29 cellular contexts compared by ENCODE assay signal in the genomic region with DNA sequence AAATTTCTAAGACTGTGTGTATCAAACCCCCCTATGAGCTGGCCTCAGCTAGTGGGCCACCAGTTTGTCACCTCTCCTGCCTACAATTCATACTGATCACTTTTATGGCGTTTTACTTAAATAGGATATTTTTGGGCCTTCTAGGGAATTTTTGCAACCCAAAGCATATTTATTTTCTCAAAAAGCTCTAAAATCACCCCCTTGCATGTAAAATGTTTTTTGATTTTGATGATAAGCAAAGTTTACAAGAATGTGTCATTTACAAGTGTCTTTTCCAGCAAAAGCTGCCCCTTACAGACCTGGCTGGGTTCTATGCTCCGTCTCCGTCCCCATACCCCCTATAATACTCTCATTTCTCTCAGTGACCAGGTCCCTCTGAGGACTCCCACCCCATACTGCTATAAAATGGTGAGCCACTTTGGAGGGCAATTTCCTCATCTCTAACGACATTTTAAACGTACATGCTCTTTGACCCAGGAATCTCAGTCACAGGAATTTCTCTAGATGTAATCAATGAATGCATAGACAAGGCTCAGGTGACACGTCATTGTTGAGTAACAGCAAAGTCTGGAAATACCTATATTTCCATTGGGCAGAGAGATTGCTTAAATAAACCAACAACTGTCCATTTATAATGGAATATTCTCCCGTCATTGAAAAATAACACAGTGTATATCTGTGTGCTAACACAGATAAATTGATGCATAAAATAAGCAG. TPM values are rescaled to one million over a fixed set of nuclear protein-coding genes. Genes with fewer than 3 reads are reported as not detected.
"Had no signal": no experiment of that assay in that cellular context is flagged by ENCODE, and none has a peak within 500 bp of the region (broad histone marks: within the 10 kb centered on the region; RNA-seq: fewer than 3 reads in every experiment).

No MANE protein-coding gene starts in this region.

- DNase-seq: activated CD4-positive, alpha-beta memory T cell treated with anti-CD3 and anti-CD28 coated beads, Interleukin-2, amount 10 ng/mL, durations not matched to agents 7 days and 5 days; activated CD4-positive, alpha-beta T cell treated with anti-CD3 and anti-CD28 coated beads, Interleukin-2, amount 10 ng/mL, durations not matched to agents 7 days and 5 days; activated CD4-positive, CD25-positive, alpha-beta regulatory T cell treated with anti-CD3 and anti-CD28 coated beads, Interleukin-2, amount 50 U/mL, for 72 hours; activated CD8-positive, alpha-beta memory T cell treated with anti-CD3 and anti-CD28 coated beads, Interleukin-2, amount 50 U/mL, for 48 hours; activated naive CD8-positive, alpha-beta T cell treated with anti-CD3 and anti-CD28 coated beads, Interleukin-2, amount 50 U/mL, for 24 hours; activated T-cell treated with anti-CD3 and anti-CD28 coated beads, Interleukin-2, amount 50 U/mL, for 4 hours; colonic mucosa; effector memory CD4-positive, alpha-beta T cell; gastrocnemius medialis; islet precursor cell; left cardiac atrium; mammary epithelial cell; right cardiac atrium; stimulated activated CD4-positive, alpha-beta T cell treated with anti-CD3 and anti-CD28 coated beads, Interleukin-12 subunit alpha, Interleukin-12 subunit beta, amount 100 ng/mL, for 4 hours; stimulated activated CD4-positive, alpha-beta T cell treated with anti-CD3 and anti-CD28 coated beads, Interleukin-4, amount 100 ng/mL, for 1 hour; stimulated activated naive CD8-positive, alpha-beta T cell treated with anti-CD3 and anti-CD28 coated beads, Interleukin-15, Interleukin-2, amounts not matched to agents 100 U/mL and 50 U/mL, for 24 hours; tibial artery; WERI-Rb-1 had no signal

- H3K27ac ChIP-seq: colonic mucosa, gastrocnemius medialis, hepatocyte, tibial artery, WERI-Rb-1 had no signal

- H3K27me3 ChIP-seq: colonic mucosa, gastrocnemius medialis, hepatocyte, tibial artery had no signal

- H3K4me3 Mint-ChIP-seq: activated CD4-positive, alpha-beta memory T cell treated with anti-CD3 and anti-CD28 coated beads, Interleukin-2, amount 10 ng/mL, durations not matched to agents 7 days and 5 days; activated CD4-positive, alpha-beta T cell treated with anti-CD3 and anti-CD28 coated beads, Interleukin-2, amount 10 ng/mL, durations not matched to agents 7 days and 5 days; activated naive CD4-positive, alpha-beta T cell treated with anti-CD3 and anti-CD28 coated beads, Interleukin-2, amount 50 U/mL, for 24 hours; activated naive CD8-positive, alpha-beta T cell treated with anti-CD3 and anti-CD28 coated beads, Interleukin-2, amount 50 U/mL, for 24 hours; activated T-cell treated with anti-CD3 and anti-CD28 coated beads, Interleukin-2, amount 50 U/mL, for 4 hours; activated T-helper 17 cell treated with anti-CD3 and anti-CD28 coated beads, Interleukin-2, amount 50 U/mL, for 72 hours; nephron had no signal

- H3K4me1 Mint-ChIP-seq: activated naive CD4-positive, alpha-beta T cell treated with anti-CD3 and anti-CD28 coated beads, Interleukin-2, amount 50 U/mL, for 24 hours; activated T-helper 17 cell treated with anti-CD3 and anti-CD28 coated beads, Interleukin-2, amount 50 U/mL, for 72 hours had no signal

- H3K36me3 ChIP-seq: colonic mucosa, gastrocnemius medialis, tibial artery, WERI-Rb-1 had no signal

- H3K9me3 Mint-ChIP-seq: activated CD4-positive, alpha-beta memory T cell treated with anti-CD3 and anti-CD28 coated beads, Interleukin-2, amount 10 ng/mL, durations not matched to agents 7 days and 5 days; activated CD4-positive, alpha-beta T cell treated with anti-CD3 and anti-CD28 coated beads, Interleukin-2, amount 10 ng/mL, durations not matched to agents 7 days and 5 days; activated naive CD4-positive, alpha-beta T cell treated with anti-CD3 and anti-CD28 coated beads, Interleukin-2, amount 50 U/mL, for 24 hours; activated naive CD8-positive, alpha-beta T cell treated with anti-CD3 and anti-CD28 coated beads, Interleukin-2, amount 50 U/mL, for 24 hours; activated T-cell treated with anti-CD3 and anti-CD28 coated beads, Interleukin-2, amount 50 U/mL, for 4 hours; activated T-helper 17 cell treated with anti-CD3 and anti-CD28 coated beads, Interleukin-2, amount 50 U/mL, for 72 hours; nephron had no signal

- ATAC-seq: activated naive CD8-positive, alpha-beta T cell treated with anti-CD3 and anti-CD28 coated beads, Interleukin-2, amount 50 U/mL, for 24 hours; activated T-cell treated with anti-CD3 and anti-CD28 coated beads, Interleukin-2, amount 50 U/mL, for 4 hours; activated T-helper 17 cell treated with anti-CD3 and anti-CD28 coated beads, Interleukin-2, amount 50 U/mL, for 72 hours; gastrocnemius medialis; left cardiac atrium; right cardiac atrium; stimulated activated naive CD8-positive, alpha-beta T cell treated with anti-CD3 and anti-CD28 coated beads, Interleukin-15, Interleukin-2, amounts not matched to agents 100 U/mL and 50 U/mL, for 24 hours had no signal

- H3K36me3 Mint-ChIP-seq: activated naive CD4-positive, alpha-beta T cell treated with anti-CD3 and anti-CD28 coated beads, Interleukin-2, amount 50 U/mL, for 24 hours had no signal

- H3K27ac Mint-ChIP-seq: activated CD4-positive, alpha-beta memory T cell treated with anti-CD3 and anti-CD28 coated beads, Interleukin-2, amount 10 ng/mL, durations not matched to agents 7 days and 5 days; activated CD4-positive, alpha-beta T cell treated with anti-CD3 and anti-CD28 coated beads, Interleukin-2, amount 10 ng/mL, durations not matched to agents 7 days and 5 days; activated naive CD4-positive, alpha-beta T cell treated with anti-CD3 and anti-CD28 coated beads, Interleukin-2, amount 50 U/mL, for 24 hours; activated naive CD8-positive, alpha-beta T cell treated with anti-CD3 and anti-CD28 coated beads, Interleukin-2, amount 50 U/mL, for 24 hours; activated T-helper 17 cell treated with anti-CD3 and anti-CD28 coated beads, Interleukin-2, amount 50 U/mL, for 72 hours; nephron had no signal

- H3K4me3 ChIP-seq: colonic mucosa, gastrocnemius medialis, hepatocyte, tibial artery had no signal

RNA-seq across cellular contexts. Expression of a gene that starts 13.9 kb away (rescaled TPM):
- total RNA-seq: activated CD4-positive, alpha-beta T cell treated with anti-CD3 and anti-CD28 coated beads, Interleukin-2, amount 10 ng/mL, durations not matched to agents 7 days and 5 days; bronchial epithelial cell; colonic mucosa; dermis microvascular lymphatic vessel endothelial cell; gastrocnemius medialis; hepatocyte; left cardiac atrium; liver; mammary epithelial cell; mucosa of gallbladder; osteoblast; right cardiac atrium; skeletal muscle tissue; urinary bladder had no signal
- polyA plus RNA-seq: hepatocyte, liver, mammary epithelial cell, right cardiac atrium, urinary bladder had no signal
